ENCODE assay signal across 23 cellular contexts in the genomic region with DNA sequence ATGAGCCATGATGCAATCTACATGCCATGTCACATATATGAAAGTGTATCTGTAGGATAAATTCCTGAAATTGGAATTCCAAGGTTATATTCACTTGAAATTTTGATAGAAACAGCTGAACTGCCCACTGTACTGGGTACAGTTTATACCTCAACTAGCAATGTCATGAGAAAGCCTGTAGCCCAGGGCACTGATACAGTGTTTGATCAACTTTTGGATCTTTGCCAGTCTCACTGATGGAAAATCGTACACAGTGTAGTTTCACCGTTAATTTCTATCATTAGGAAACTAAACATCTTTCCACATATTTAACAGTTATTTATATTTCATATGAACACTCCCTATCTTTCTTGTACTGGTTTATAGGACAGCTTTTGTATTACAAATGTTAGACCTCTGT. TPM values are rescaled to one million over a fixed set of nuclear protein-coding genes. Genes with fewer than 3 reads are reported as not detected.
DNase-seq lines count a peak whose midpoint lies in the region; ATAC-seq, FAIRE-seq and TF ChIP-seq lines count a peak whose summit lies in the region.
"Had no signal": no experiment of that assay in that cellular context is flagged by ENCODE, and none has a peak within 500 bp of the region (broad histone marks: within the 10 kb centered on the region; RNA-seq: fewer than 3 reads in every experiment).

No MANE protein-coding gene starts in this region.

- H3K9ac ChIP-seq in SK-N-SH = no peak overlapping the region
- no peak overlapping the region for H3K9ac ChIP-seq in endothelial cell of umbilical vein (replicated peaks; ENCODE audit: extremely low read depth, insufficient read depth, low read length)
- H3K9ac ChIP-seq: BLaER1 treated with 17β-estradiol and CSF1 and Interleukin-3, amounts not matched to agents 10 nM and 100 nM had no signal

- H3K79me2 ChIP-seq in SK-N-SH (ENCODE audit: insufficient read depth) = no peaks in the 10 kb centered on the region; the same call in 1 of the 2 replicates
- no peaks in the 10 kb centered on the region for H3K79me2 ChIP-seq in endothelial cell of umbilical vein (ENCODE audit: control insufficient read depth, insufficient read depth, low read length)

- no peak overlapping the region for H3K4me3 ChIP-seq in SK-N-SH (ENCODE audit: low read depth in 2 of 2, low read length in 1 of 2)
- H3K4me3 ChIP-seq in endothelial cell of umbilical vein (replicated peaks in 1 of 3; ENCODE audit: insufficient read depth in 1 of 3, low read depth in 1 of 3, low read length in 3 of 3) = no peak overlapping the region
- H3K4me3 ChIP-seq: A549; BLaER1 treated with 17β-estradiol and CSF1 and Interleukin-3, amounts not matched to agents 10 nM and 100 nM; GM12878; GM23338; Peyer's patch had no signal

- ATAC-seq in SK-N-SH treated with all-trans-retinoic acid at 6 μM for 48 hours = no peak
- ATAC-seq in GM19328 (IDR thresholded peaks at IDR 0.05; ENCODE audit: unreplicated experiment) = no peak
- no peak for ATAC-seq in HG03342 (IDR thresholded peaks at IDR 0.05; ENCODE audit: unreplicated experiment)
- ATAC-seq: A549, GM12878, GM23338 had no signal

- WGBS in SK-N-SH (ENCODE audit: low lambda C conversion rate) = 57% methylated on average over 2 of the region's 2 CpGs

- dilution Hi-C loops in endothelial cell of umbilical vein (cut with MboI; ENCODE audit: extremely low pct_ligation_motif_present, low sequenced_read_pairs) = no loop called here

- TF ChIP-seq EP300 in SK-N-SH (IDR thresholded peaks at IDR 0.05; ENCODE audit: borderline replicate concordance in 1 of 2, low read depth in 1 of 2, low read length in 1 of 2) = no peak

- H4K20me1 ChIP-seq in SK-N-SH (ENCODE audit: insufficient read depth) (no peaks in the 10 kb centered on the region), endothelial cell of umbilical vein (replicated peaks; ENCODE audit: control insufficient read depth, extremely low read depth, insufficient read depth, low read length) (no peaks in the 10 kb centered on the region)

- H3K4me1 ChIP-seq in SK-N-SH (ENCODE audit: control insufficient read depth in 1 of 2, insufficient read depth in 2 of 2, low read depth in 1 of 2, low read length in 1 of 2) (peaks cover 0 to 19% of the 10 kb centered on the region in 2 experiments; a peak in 3 of 4 replicates), endothelial cell of umbilical vein (ENCODE audit: control insufficient read depth, extremely low read depth, insufficient read depth, low read length) (peaks cover 13% of the 10 kb centered on the region)

- H3K9me3 ChIP-seq in SK-N-SH (no peaks in the 10 kb centered on the region), endothelial cell of umbilical vein (replicated peaks; ENCODE audit: control insufficient read depth, insufficient read depth, low read length) (no peaks in the 10 kb centered on the region)
- H3K9me3 ChIP-seq: A549; BLaER1 treated with 17β-estradiol and CSF1 and Interleukin-3, amounts not matched to agents 10 nM and 100 nM; Peyer's patch had no signal

- no peaks in the 10 kb centered on the region for H3F3A ChIP-seq in SK-N-SH (replicated peaks; ENCODE audit: insufficient read depth)

- no peak for TF ChIP-seq CTCF in SK-N-SH (IDR thresholded peaks at IDR 0.05)
- no peak for TF ChIP-seq CTCF in endothelial cell of umbilical vein (IDR thresholded peaks at IDR 0.05; ENCODE audit: extremely low read depth in 1 of 2, insufficient read depth in 1 of 2, low read depth in 1 of 2, low read length in 2 of 2)

- peaks cover 19 to 40% of the 10 kb centered on the region in 2 experiments for H3K36me3 ChIP-seq in SK-N-SH (replicated peaks in 1 of 2; ENCODE audit: control insufficient read depth in 1 of 2, insufficient read depth in 2 of 2, low read length in 1 of 2)
- H3K36me3 ChIP-seq in endothelial cell of umbilical vein (ENCODE audit: control insufficient read depth in 2 of 2, extremely low read depth in 1 of 2, insufficient read depth in 2 of 2, low read length in 2 of 2) = peaks cover 3 to 5% of the 10 kb centered on the region in 2 experiments

- H3K27ac ChIP-seq in SK-N-SH (ENCODE audit: low read depth in 2 of 2, low read length in 1 of 2) (no peak overlapping the region), endothelial cell of umbilical vein (ENCODE audit: insufficient read depth, low read depth, low read length) (no peak overlapping the region)
- H3K27ac ChIP-seq: A549; BLaER1 treated with 17β-estradiol and CSF1 and Interleukin-3, amounts not matched to agents 10 nM and 100 nM; Peyer's patch had no signal

- no peaks in the 10 kb centered on the region for H3K9me1 ChIP-seq in endothelial cell of umbilical vein (replicated peaks; ENCODE audit: control insufficient read depth, extremely low read depth, insufficient read depth, low read length)

- H3K4me2 ChIP-seq in SK-N-SH (no peak overlapping the region), endothelial cell of umbilical vein (ENCODE audit: insufficient read depth, low read length) (no peak overlapping the region)
- H3K4me2 ChIP-seq: A549; BLaER1 treated with 17β-estradiol and CSF1 and Interleukin-3, amounts not matched to agents 10 nM and 100 nM; GM23338 had no signal

- no peak for FAIRE-seq in endothelial cell of umbilical vein (lab: Jason Lieb, UNC)
- FAIRE-seq: A549, GM12878 had no signal

- H2AFZ ChIP-seq in SK-N-SH (ENCODE audit: low read depth) = no peak overlapping the region
- H2AFZ ChIP-seq in endothelial cell of umbilical vein (ENCODE audit: low read depth, low read length) = no peak overlapping the region
- H2AFZ ChIP-seq: GM23338 had no signal

- H3K27me3 ChIP-seq in SK-N-SH (ENCODE audit: insufficient read depth) (no peaks in the 10 kb centered on the region), endothelial cell of umbilical vein (ENCODE audit: control insufficient read depth in 2 of 2, insufficient read depth in 2 of 2, low read length in 2 of 2) (no peaks in the 10 kb centered on the region)
- H3K27me3 ChIP-seq: BLaER1 treated with 17β-estradiol and CSF1 and Interleukin-3, amounts not matched to agents 10 nM and 100 nM; Peyer's patch had no signal

- no peak for TF ChIP-seq POLR2A in endothelial cell of umbilical vein (IDR thresholded peaks at IDR 0.05; ENCODE audit: low read depth, low read length)

- peak; percentile 22 for DNase-seq in SK-N-SH
- DNase-seq in NCI-H2081 treated with DMSO at 0.1 percent for 48 hours (lab: John Stamatoyannopoulos, UW) = peak; percentile 45
- peak; percentile 2 for DNase-seq in endothelial cell of umbilical vein (ENCODE audit: low read depth, low spot score)
- no peak for DNase-seq in OCI-M2 (lab: John Stamatoyannopoulos, UW; ENCODE audit: unreplicated experiment)
- DNase-seq: AML-193; CD4-positive, alpha-beta T cell; DMS53; GDM1; H9; NCI-H1048; NCI-H1436; NCI-H2227 treated with DMSO at 0.1 percent for 48 hours; NCI-H524; Peyer's patch; SHP77 treated with DMSO at 0.1 percent for 48 hours; SW 1271 had no signal

- BruUV-seq in endothelial cell of umbilical vein (replicated peaks; lab: Mats Ljungman, UMichigan) = no TSS peak

- POLR2A ChIA-PET in SK-N-SH (lab: Yijun Ruan, JAX) (no interaction called here), endothelial cell of umbilical vein (lab: Charles Lee) (no interaction called here)

- no peak for TF ChIP-seq RAD21 in SK-N-SH (IDR thresholded peaks at IDR 0.05; ENCODE audit: low read length)

- H3K9me2 ChIP-seq in SK-N-SH = no peaks in the 10 kb centered on the region

- intact Hi-C loops in endothelial cell of umbilical vein (cut with micrococcal nuclease) = loop anchor here (10.0 kb wide), 1 partner anchor 717 kb away; no protein-coding TSS in a partner anchor

- CTCF ChIA-PET in SK-N-SH (lab: Yijun Ruan, JAX) (interaction anchor here (1.4 to 2.2 kb wide), 3 partner anchors 9 to 14 kb away, joined by 3 to 11 read pairs (median 4); no protein-coding TSS in a partner anchor), endothelial cell of umbilical vein (lab: Charles Lee) (interaction anchor here (5.7 kb wide), 1 partner anchor 16 kb away, joined by 79 read pairs; no protein-coding TSS in a partner anchor)

TF ChIP-seq in SK-N-SH, 30 proteins besides CTCF, POLR2A, EP300 and RAD21 (continues in another document):
- no peak for TF ChIP-seq POLR2AphosphoS5 (IDR thresholded peaks at IDR 0.05; ENCODE audit: low read depth, low read length)

TF ChIP-seq in SK-N-SH treated with all-trans-retinoic acid at 6 μM for 48 hours, 23 proteins besides CTCF, POLR2A, EP300 and RAD21 (continues in another document):
- TF ChIP-seq ZFP30 (CRISPR knock-in tag; IDR thresholded peaks at IDR 0.05) (no peak), SNAI2 (CRISPR knock-in tag; IDR thresholded peaks at IDR 0.05) (no peak), ZNF8 (CRISPR knock-in tag; IDR thresholded peaks at IDR 0.05) (no peak), TCF4 (CRISPR knock-in tag; IDR thresholded peaks at IDR 0.05; ENCODE audit: borderline replicate concordance) (no peak), PPARA (CRISPR knock-in tag; IDR thresholded peaks at IDR 0.05; ENCODE audit: borderline replicate concordance) (no peak), ZFP3 (CRISPR knock-in tag; IDR thresholded peaks at IDR 0.05) (no peak), OSR1 (CRISPR knock-in tag; IDR thresholded peaks at IDR 0.05) (no peak), RARB (CRISPR knock-in tag; IDR thresholded peaks at IDR 0.05) (no peak), ZNF70 (CRISPR knock-in tag; IDR thresholded peaks at IDR 0.05) (no peak)

TF ChIP-seq in endothelial cell of umbilical vein, 7 proteins besides CTCF, POLR2A, EP300 and RAD21 (continues in another document):
- TF ChIP-seq GATA2 (IDR thresholded peaks at IDR 0.05; ENCODE audit: insufficient read depth, insufficient read length, low read depth, low read length) (no peak), MYC (IDR thresholded peaks at IDR 0.05; ENCODE audit: low read depth, low read length) (no peak), FOS (IDR thresholded peaks at IDR 0.05; ENCODE audit: borderline replicate concordance, insufficient read depth, low read length) (no peak), MAX (IDR thresholded peaks at IDR 0.05; ENCODE audit: insufficient read depth, insufficient read length) (no peak), JUN (IDR thresholded peaks at IDR 0.05; ENCODE audit: borderline replicate concordance, insufficient read depth, insufficient read length, low read depth) (no peak)

RNA-seq across cellular contexts. Expression of gene TAPT1, which starts 34.2 kb away (rescaled TPM):
- polyA plus RNA-seq in SK-N-SH (2012; rRNA removed) (6.2 and 10.4 TPM in 2 replicates), endothelial cell of umbilical vein (6.9 and 7.4 TPM in 2 replicates)
- polyA plus RNA-seq in SK-N-SH (2012; cell fraction: cytosol; rRNA removed) = 7.2 and 7.4 TPM in 2 replicates
- 10.6 and 21.8 TPM in 2 replicates for polyA plus RNA-seq in SK-N-SH (2012; cell fraction: nucleus; rRNA removed)
- 17.5 and 19.9 TPM in 2 replicates for total RNA-seq in endothelial cell of umbilical vein
- polyA plus RNA-seq in endothelial cell of umbilical vein (2011; cell fraction: cytosol; rRNA removed) = 6.3 and 7.6 TPM in 2 replicates
- 25.5 and 25.8 TPM in 2 replicates for polyA plus RNA-seq in endothelial cell of umbilical vein (2011; cell fraction: nucleus; rRNA removed)
- 8.6 and 10.2 TPM in 2 replicates for polyA plus RNA-seq in endothelial cell of umbilical vein (2012)
- 18.7 and 22.5 TPM in 2 replicates for polyA minus RNA-seq in endothelial cell of umbilical vein
- polyA minus RNA-seq in endothelial cell of umbilical vein (2011; cell fraction: cytosol; rRNA and poly(A)+ RNA removed) = 8.2 TPM
- 38.3 and 47.6 TPM in 2 replicates for polyA minus RNA-seq in endothelial cell of umbilical vein (2011; cell fraction: nucleus; rRNA and poly(A)+ RNA removed)
